In the genomic region with DNA sequence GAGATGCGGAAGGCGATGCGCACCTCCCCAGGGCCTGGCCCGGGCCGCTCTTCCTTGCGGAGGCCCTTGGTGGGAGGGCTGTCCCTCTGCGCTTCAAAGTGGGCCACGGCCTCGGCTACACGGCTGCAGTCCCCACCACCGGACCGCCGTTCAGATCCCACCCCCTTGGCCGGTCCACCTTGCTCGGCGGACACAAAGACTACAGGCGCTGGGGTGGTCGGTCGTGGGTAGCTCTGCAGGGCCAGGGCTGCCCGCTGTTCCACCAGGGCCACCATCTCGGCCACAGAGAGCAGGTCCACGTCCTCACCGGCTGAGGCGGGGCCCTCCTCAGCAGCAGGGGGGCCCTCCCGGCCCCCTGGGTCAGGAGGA, we compare ENCODE assay signal across 1 cellular context.
TF ChIP-seq lines count a peak whose summit lies in the region.

No MANE protein-coding gene starts in this region.

TF ChIP-seq in HepG2, 621 proteins besides CTCF, POLR2A, EP300 and RAD21:
- TF ChIP-seq ZNF652 (CRISPR knock-in tag; IDR thresholded peaks at IDR 0.05; ENCODE audit: borderline replicate concordance, low read depth), result no peak
- peak; percentile 23 for TF ChIP-seq AGO2 (optimal IDR thresholded peaks at IDR 0.05; ENCODE audit: low read depth, low read length)
- TF ChIP-seq RBFOX2 (IDR thresholded peaks at IDR 0.05; ENCODE audit: low read depth, low read length), result peak; percentile 48; the same call in 1 of the 2 replicates
